Comparison of ENCODE assay signal across 1 cellular context in genomic region chr18:63088262-63088661, GRCh38.
TF ChIP-seq lines count a peak whose summit lies in the region.

No MANE protein-coding gene starts in this region.

TF ChIP-seq in WTC11, 78 proteins besides CTCF, POLR2A, EP300 and RAD21 (continued from another document):
- TF ChIP-seq AR (CRISPR knock-in tag; IDR thresholded peaks at IDR 0.05) = no peak
- no peak for TF ChIP-seq MAX (CRISPR knock-in tag; IDR thresholded peaks at IDR 0.05)
- no peak for TF ChIP-seq HMGXB4 (CRISPR knock-in tag; IDR thresholded peaks at IDR 0.05)
